ENCODE assay signal across 29 cellular contexts in genomic region chr17:64041912-64042311, GRCh38. TPM values are rescaled to one million over a fixed set of nuclear protein-coding genes. Genes with fewer than 3 reads are reported as not detected.
A peak's percentile ranks its signal among the peaks of the same experiment; 100 is the strongest.
DNase-seq lines count a peak whose midpoint lies in the region; ATAC-seq and TF ChIP-seq lines count a peak whose summit lies in the region.
"Had no signal": no experiment of that assay in that cellular context is flagged by ENCODE, and none has a peak within 500 bp of the region (broad histone marks: within the 10 kb centered on the region; RNA-seq: fewer than 3 reads in every experiment).

No MANE protein-coding gene starts in this region.

- no peaks in the 10 kb centered on the region for H3K27me3 Mint-ChIP-seq in T-helper 17 cell
- no peaks in the 10 kb centered on the region for H3K27me3 Mint-ChIP-seq in naive thymus-derived CD8-positive, alpha-beta T cell
- H3K27me3 Mint-ChIP-seq: stimulated activated naive B cell treated with anti-CD40 and anti-IgM and Interleukin-4, amounts not matched to agents 10 μg/mL and 1 μg/mL and 100 μg/mL, for 72 hours had no signal

- H3K9ac ChIP-seq in PC-3 (ENCODE audit: low read length): no peak overlapping the region
- H3K9ac ChIP-seq: KMS-11 had no signal

- no peaks in the 10 kb centered on the region for H3F3A ChIP-seq in PC-3 (ENCODE audit: low read length, unreplicated experiment)

- H3K9me2 ChIP-seq in PC-3 (replicated peaks; ENCODE audit: low read length): no peaks in the 10 kb centered on the region

- H3K27ac Mint-ChIP-seq in T-helper 17 cell: peak overlapping the region; percentile 91
- peak overlapping the region in 3 of 10 donors; percentile 31 to 71 (median 46) for H3K27ac Mint-ChIP-seq in naive thymus-derived CD8-positive, alpha-beta T cell
- H3K27ac Mint-ChIP-seq: activated T-helper 2 cell treated with anti-CD3 and anti-CD28 coated beads, Interferon-gamma antibody, Interleukin-2, Interleukin-4, amounts not matched to agents 10 μg/mL and 5 μg/mL and 100 μg/mL, durations not matched to agents 14 hours and 24 hours and 36 hours; H9; stimulated activated naive B cell treated with anti-CD40 and anti-IgM and Interleukin-4, amounts not matched to agents 10 μg/mL and 1 μg/mL and 100 μg/mL, for 72 hours had no signal

- H3K9me3 Mint-ChIP-seq in naive thymus-derived CD8-positive, alpha-beta T cell: no peaks in the 10 kb centered on the region
- H3K9me3 Mint-ChIP-seq: activated T-helper 2 cell treated with anti-CD3 and anti-CD28 coated beads, Interferon-gamma antibody, Interleukin-2, Interleukin-4, amounts not matched to agents 10 μg/mL and 5 μg/mL and 100 μg/mL, durations not matched to agents 14 hours and 24 hours and 36 hours; H9; natural killer cell; stimulated activated naive B cell treated with anti-CD40 and anti-IgM and Interleukin-4, amounts not matched to agents 10 μg/mL and 1 μg/mL and 100 μg/mL, for 72 hours had no signal

- H4K20me1 ChIP-seq in PC-3 (ENCODE audit: low read length): no peaks in the 10 kb centered on the region

- H3K27ac ChIP-seq in sigmoid colon: no peak overlapping the region
- H3K27ac ChIP-seq in PC-3 (ENCODE audit: low read length): no peak overlapping the region
- H3K27ac ChIP-seq: esophagus muscularis mucosa, foreskin keratinocyte, heart left ventricle, KMS-11, suprapubic skin had no signal

- intact Hi-C loops in sigmoid colon (cut with DNase I) (no loop called here), PC-3 (cut with micrococcal nuclease) (no loop called here)

- peak; percentile 60 for DNase-seq in activated effector memory CD4-positive, alpha-beta T cell treated with anti-CD3 and anti-CD28 coated beads, Interleukin-2, amount 50 U/mL, for 16 hours
- no peak for DNase-seq in activated effector memory CD4-positive, alpha-beta T cell treated with Interleukin-2 at 50 U/mL for 16 hours
- DNase-seq in T-helper 17 cell (no peak), cerebellar cortex (ENCODE audit: low spot score) (peak; percentile 6), sigmoid colon (peak; percentile 32), PC-3 (no peak), NCI-H1092 treated with DMSO at 0.1 percent for 48 hours (lab: John Stamatoyannopoulos, UW) (no peak)
- no peak for DNase-seq in naive thymus-derived CD8-positive, alpha-beta T cell
- DNase-seq: activated CD8-positive, alpha-beta memory T cell treated with anti-CD3 and anti-CD28 coated beads, Interleukin-2, amount 50 U/mL, for 4 hours; cerebellar nuclear complex; dermis blood vessel endothelial cell; foreskin keratinocyte; GDM1; H9; heart left ventricle; MG63; midbrain; natural killer cell; NCI-H1105 treated with DMSO at 0.1 percent for 48 hours; NCI-H1930; NCI-H526; Right ventricle myocardium superior; stimulated activated naive B cell treated with anti-CD40 and anti-IgM and Interleukin-4, amounts not matched to agents 10 μg/mL and 1 μg/mL and 100 μg/mL, for 72 hours had no signal

- H3K79me2 ChIP-seq in PC-3 (ENCODE audit: low read length): no peaks in the 10 kb centered on the region

- POLR2A ChIA-PET in naive thymus-derived CD8-positive, alpha-beta T cell (lab: Charles Lee): interaction anchor here (1.0 to 1.6 kb wide), 3 partner anchors 12 to 104 kb away, joined by 3 to 5 read pairs (median 4); partner anchors contain the start of gene ICAM2
- POLR2A ChIA-PET in PC-3 (lab: Charles Lee; ENCODE audit: unreplicated experiment): interaction anchor here (0.9 kb wide), 1 partner anchor 88 kb away, joined by 3 read pairs; no protein-coding TSS in a partner anchor

- CTCF ChIA-PET in PC-3 (lab: Charles Lee): no interaction called here

- peak; percentile 83 for ATAC-seq in T-helper 17 cell
- no peak for ATAC-seq in naive thymus-derived CD8-positive, alpha-beta T cell
- ATAC-seq in PC-3: no peak
- ATAC-seq: foreskin keratinocyte; heart left ventricle; natural killer cell; Panc1; stimulated activated naive B cell treated with anti-CD40 and anti-IgM and Interleukin-4, amounts not matched to agents 10 μg/mL and 1 μg/mL and 100 μg/mL, for 72 hours had no signal

- H2AFZ ChIP-seq in PC-3 (ENCODE audit: low read length): no peak overlapping the region

- BruUV-seq in PC-3 (replicated peaks; lab: Mats Ljungman, UMichigan): no TSS peak

- no peak overlapping the region for H3K4me3 ChIP-seq in sigmoid colon
- no peak overlapping the region for H3K4me3 ChIP-seq in PC-3 (ENCODE audit: low read length)
- H3K4me3 ChIP-seq: esophagus muscularis mucosa, heart left ventricle, MG63, suprapubic skin had no signal

- H3K36me3 ChIP-seq in sigmoid colon (peaks cover 18 to 55% (median 34%) of the 10 kb centered on the region in 4 donors), PC-3 (ENCODE audit: low read depth, low read length) (peaks cover 7% of the 10 kb centered on the region; the same call in 1 of the 2 replicates)
- H3K36me3 ChIP-seq: MG63 had no signal

- H3K4me2 ChIP-seq in PC-3 (ENCODE audit: low read length): no peak overlapping the region
- H3K4me2 ChIP-seq: KMS-11 had no signal

- H3K9me3 ChIP-seq in T-helper 17 cell (ENCODE audit: control insufficient read depth, low read length, poor library complexity, severe bottlenecking): no peaks in the 10 kb centered on the region
- no peaks in the 10 kb centered on the region for H3K9me3 ChIP-seq in sigmoid colon
- H3K9me3 ChIP-seq in PC-3 (ENCODE audit: low read length): no peaks in the 10 kb centered on the region
- H3K9me3 ChIP-seq: esophagus muscularis mucosa, heart left ventricle, MG63, suprapubic skin had no signal

- peaks cover 9% of the 10 kb centered on the region for H3K36me3 Mint-ChIP-seq in T-helper 17 cell (ENCODE audit: low read depth)
- H3K36me3 Mint-ChIP-seq in naive thymus-derived CD8-positive, alpha-beta T cell: peaks cover 0 to 47% (median 35%) of the 10 kb centered on the region in 3 donors

- H3K4me3 Mint-ChIP-seq in T-helper 17 cell: peak overlapping the region; percentile 58
- no peak overlapping the region for H3K4me3 Mint-ChIP-seq in naive thymus-derived CD8-positive, alpha-beta T cell
- H3K4me3 Mint-ChIP-seq: H9; natural killer cell; stimulated activated naive B cell treated with anti-CD40 and anti-IgM and Interleukin-4, amounts not matched to agents 10 μg/mL and 1 μg/mL and 100 μg/mL, for 72 hours had no signal

- no peak for TF ChIP-seq POLR2A in sigmoid colon (IDR thresholded peaks at IDR 0.05)

- TF ChIP-seq CTCF in sigmoid colon (IDR thresholded peaks at IDR 0.05) (no peak), PC-3 (conservative IDR thresholded peaks at IDR 0.05; ENCODE audit: low read depth, low read length) (no peak)

- H3K4me1 Mint-ChIP-seq in T-helper 17 cell: peaks cover 22% of the 10 kb centered on the region
- H3K4me1 Mint-ChIP-seq in naive thymus-derived CD8-positive, alpha-beta T cell: peaks cover 0 to 4% (median 2%) of the 10 kb centered on the region in 4 donors
- H3K4me1 Mint-ChIP-seq: H9 had no signal

- WGBS in sigmoid colon, 2 donors: 69% methylated on average over 11 of the region's 11 CpGs

- TF ChIP-seq EP300 in sigmoid colon (IDR thresholded peaks at IDR 0.05): no peak

- H3K4me1 ChIP-seq in sigmoid colon: no peaks in the 10 kb centered on the region
- no peaks in the 10 kb centered on the region for H3K4me1 ChIP-seq in PC-3 (ENCODE audit: insufficient read depth, low read length)
- H3K4me1 ChIP-seq: esophagus muscularis mucosa, foreskin keratinocyte, heart left ventricle, suprapubic skin had no signal

- no peaks in the 10 kb centered on the region for H3K27me3 ChIP-seq in sigmoid colon
- H3K27me3 ChIP-seq in PC-3 (ENCODE audit: low read length): no peaks in the 10 kb centered on the region
- H3K27me3 ChIP-seq: esophagus muscularis mucosa, foreskin keratinocyte, heart left ventricle, MG63, suprapubic skin had no signal

RNA-seq across cellular contexts. Expression of gene ICAM2, which starts 21.5 kb away (rescaled TPM):
- total RNA-seq in T-helper 17 cell: 100 to 1,000 TPM; 113 to 115 TPM
- 10 to 100 TPM; 27.4 to 59.5 (median 29.9) TPM for total RNA-seq in sigmoid colon
- polyA plus RNA-seq in sigmoid colon: 10 to 100 TPM in 1 of 3 donors, 1 to 10 TPM in 2; 6.0 to 31.7 (median 7.4) TPM
- total RNA-seq in naive thymus-derived CD8-positive, alpha-beta T cell: 10 to 100 TPM; 89.2 to 89.3 TPM
- polyA plus RNA-seq in naive thymus-derived CD8-positive, alpha-beta T cell: 100 to 1,000 TPM; 218 to 306 (median 289) TPM
- total RNA-seq in PC-3 (2014; rRNA removed): not detected in 2 replicates

RNA-seq across cellular contexts. Expression of gene PRR29, which starts 43.8 kb away (rescaled TPM):
- total RNA-seq in T-helper 17 cell: 1 to 10 TPM; 1.7 to 3.3 TPM
- not detected for total RNA-seq in sigmoid colon
- under 1 TPM in 2 of 3 donors, not detected in 1; 0.22 to 0.60 TPM for polyA plus RNA-seq in sigmoid colon
- under 1 TPM in 1 of 2 experiments, not detected in 1; 0.30 TPM for total RNA-seq in naive thymus-derived CD8-positive, alpha-beta T cell
- polyA plus RNA-seq in naive thymus-derived CD8-positive, alpha-beta T cell: 1 to 10 TPM; 3.4 to 4.6 (median 3.7) TPM
- 0.77 and 1.2 TPM in 2 replicates for total RNA-seq in PC-3 (2014; rRNA removed)
- total RNA-seq: foreskin keratinocyte, skeletal muscle tissue had no signal

Comparison
In these comparisons a context has a peak if more than half of its experiments do, and no peak if none do; other contexts are left out.
1. DNase-seq: peak in activated effector memory CD4-positive, alpha-beta T cell treated with anti-CD3 and anti-CD28 coated beads, Interleukin-2, amount 50 U/mL, for 16 hours (single experiment), cerebellar cortex (single experiment) and sigmoid colon (single experiment); none in activated effector memory CD4-positive, alpha-beta T cell treated with Interleukin-2 at 50 U/mL for 16 hours (single experiment), T-helper 17 cell (0 of 3), naive thymus-derived CD8-positive, alpha-beta T cell (0 of 10), PC-3 (single experiment) and NCI-H1092 treated with DMSO at 0.1 percent for 48 hours (single experiment).
2. RNA of gene ICAM2, which starts 21.5 kb away (total RNA-seq): 113 to 115 TPM in T-helper 17 cell, 89.2 to 89.3 TPM in naive thymus-derived CD8-positive, alpha-beta T cell and 27.4 to 59.5 TPM in sigmoid colon; not detected in PC-3; every median in the first group is over 10 times any median in the second.